ENCODE assay signal across 8 cellular contexts in genomic region chr6:26756067-26756805, GRCh38.
DNase-seq lines count a peak whose midpoint lies in the region; ATAC-seq and TF ChIP-seq lines count a peak whose summit lies in the region.
"Not testable (repeated sequence)": the region's sequence is repeated elsewhere in the genome, so short reads cannot be mapped to it uniquely, and the experiment has no call there.

No MANE protein-coding gene starts in this region.

- H3K79me2 ChIP-seq in HCT116 (ENCODE audit: insufficient read depth, low read length): not testable (repeated sequence)

- H3K27ac ChIP-seq in CD4-positive, alpha-beta T cell (ENCODE audit: low read depth, low read length); HCT116 (ENCODE audit: low read depth, low read length): not testable (repeated sequence)

- TF ChIP-seq POLR2A in HCT116 (IDR thresholded peaks at IDR 0.05; ENCODE audit: borderline replicate concordance, extremely low read depth, insufficient read depth, insufficient read length): not testable (repeated sequence)

- not testable (repeated sequence) for ATAC-seq in CD4-positive, alpha-beta T cell (ENCODE audit: poor library complexity)
- ATAC-seq in HCT116: peak; percentile 100

- TF ChIP-seq RAD21 in HCT116 (IDR thresholded peaks at IDR 0.05; ENCODE audit: low read depth): not testable (repeated sequence)

- DNase-seq in CD4-positive, alpha-beta T cell; activated T-cell treated with anti-CD3 and anti-CD28 coated beads, Interleukin-2, amount 50 U/mL, for 24 hours: not testable (repeated sequence)
- DNase-seq in HCT116 (ENCODE audit: low read depth, low spot score): peak; percentile 82
- DNase-seq in RPMI8226: peak; percentile 37
- DNase-seq in choroid plexus epithelial cell (ENCODE audit: low read depth): peak; percentile 48
- DNase-seq in fibroblast of villous mesenchyme (ENCODE audit: low read depth): peak; percentile 20
- peak; percentile 32 for DNase-seq in stimulated activated CD4-positive, alpha-beta T cell treated with anti-CD3 and anti-CD28 coated beads, Interleukin-15, amount 100 ng/mL, for 24 hours

- RAD21 ChIA-PET in HCT116 (lab: Charles Lee; ENCODE audit: low non-redundant PET in 1 of 2, low total read pairs in 2 of 2, uncharacterized antibody in 2 of 2, unreplicated experiment in 2 of 2): not testable (repeated sequence)

- H3K4me1 Mint-ChIP-seq in CD4-positive, alpha-beta T cell (ENCODE audit: low read depth): peaks cover 10% of the 10 kb centered on the region
- not testable (repeated sequence) for H3K4me1 Mint-ChIP-seq in activated T-cell treated with anti-CD3 and anti-CD28 coated beads, Interleukin-2, amount 50 U/mL, for 24 hours (ENCODE audit: low read depth)
- H3K4me1 Mint-ChIP-seq in nephron: peaks cover 10% of the 10 kb centered on the region

- not testable (repeated sequence) for H3K4me3 ChIP-seq in HCT116 (replicated peaks in 1 of 2; ENCODE audit: low read depth in 1 of 2, low read length in 2 of 2)
- peak overlapping the region; percentile 14 for H3K4me3 ChIP-seq in choroid plexus epithelial cell (ENCODE audit: low read depth, low read length)
- peak overlapping the region; percentile 14 for H3K4me3 ChIP-seq in fibroblast of villous mesenchyme (ENCODE audit: low read depth, low read length)

- CTCF ChIA-PET in CD4-positive, alpha-beta T cell (lab: Charles Lee): interaction anchor here (0.5 kb wide), 1 partner anchor 733 kb away, joined by 4 read pairs; no protein-coding TSS in a partner anchor
- CTCF ChIA-PET in HCT116 (lab: Charles Lee): not testable (repeated sequence)

- H2AFZ ChIP-seq in HCT116 (ENCODE audit: low read depth, low read length, poor library complexity, severe bottlenecking): not testable (repeated sequence)

- not testable (repeated sequence) for H3K9ac ChIP-seq in HCT116 (ENCODE audit: low read length)

- H4K20me1 ChIP-seq in HCT116 (ENCODE audit: insufficient read depth): not testable (repeated sequence)

- not testable (repeated sequence) for H3K9me3 ChIP-seq in CD4-positive, alpha-beta T cell (ENCODE audit: control insufficient read depth, low read length); HCT116 (ENCODE audit: control insufficient read depth in 1 of 2, insufficient read depth in 1 of 2, low read depth in 1 of 2, low read length in 2 of 2)

- H3K36me3 Mint-ChIP-seq in CD4-positive, alpha-beta T cell (ENCODE audit: low read depth): peaks cover 23% of the 10 kb centered on the region
- not testable (repeated sequence) for H3K36me3 Mint-ChIP-seq in activated T-cell treated with anti-CD3 and anti-CD28 coated beads, Interleukin-2, amount 50 U/mL, for 24 hours (ENCODE audit: low read depth); nephron (ENCODE audit: low read depth)

- H3K27me3 ChIP-seq in CD4-positive, alpha-beta T cell (ENCODE audit: control insufficient read depth, insufficient read depth, low read length): peaks cover 20% of the 10 kb centered on the region
- H3K27me3 ChIP-seq in HCT116 (ENCODE audit: insufficient read depth, low read length): not testable (repeated sequence)

- not testable (repeated sequence) for TF ChIP-seq CTCF in CD4-positive, alpha-beta T cell (IDR thresholded peaks at IDR 0.05); HCT116 (IDR thresholded peaks at IDR 0.05 in 2 of 3, conservative IDR thresholded peaks at IDR 0.05 in 1 of 3; ENCODE audit: borderline replicate concordance in 1 of 3, insufficient read depth in 1 of 3, low read depth in 2 of 3, low read length in 2 of 3); choroid plexus epithelial cell (conservative IDR thresholded peaks at IDR 0.05; ENCODE audit: low read depth, low read length); fibroblast of villous mesenchyme (IDR thresholded peaks at IDR 0.05; ENCODE audit: insufficient read depth, low read depth, low read length); nephron (IDR thresholded peaks at IDR 0.05; ENCODE audit: unreplicated experiment in 3 of 3)

- H3K4me1 ChIP-seq in HCT116 (ENCODE audit: control insufficient read depth in 1 of 2, insufficient read depth in 2 of 2, low read length in 2 of 2): not testable (repeated sequence)

- peak overlapping the region; percentile 46 for H3K4me3 Mint-ChIP-seq in CD4-positive, alpha-beta T cell
- H3K4me3 Mint-ChIP-seq in activated T-cell treated with anti-CD3 and anti-CD28 coated beads, Interleukin-2, amount 50 U/mL, for 24 hours: peak overlapping the region; percentile 53
- peak overlapping the region; percentile 46 to 64 (median 64) for H3K4me3 Mint-ChIP-seq in nephron

- H3K4me2 ChIP-seq in HCT116 (ENCODE audit: low read length): 0 out of 2 replicates have a peak overlapping the region, but pooled peaks have one; percentile 7

- peak overlapping the region; percentile 65 for H3K27ac Mint-ChIP-seq in CD4-positive, alpha-beta T cell
- H3K27ac Mint-ChIP-seq in activated T-cell treated with anti-CD3 and anti-CD28 coated beads, Interleukin-2, amount 50 U/mL, for 24 hours: peak overlapping the region; percentile 89
- H3K27ac Mint-ChIP-seq in nephron: not testable (repeated sequence)

- TSS peak; percentile 100 for BruUV-seq in HCT116 (replicated peaks; lab: Mats Ljungman, UMichigan)

- intact Hi-C loops in CD4-positive, alpha-beta T cell (cut with DNase I, micrococcal nuclease); HCT116 (cut with micrococcal nuclease): not testable (repeated sequence)

- H3K9me2 ChIP-seq in HCT116 (ENCODE audit: insufficient read depth): not testable (repeated sequence)

- POLR2A ChIA-PET in CD4-positive, alpha-beta T cell (lab: Charles Lee); HCT116 (lab: Charles Lee): not testable (repeated sequence)

- H3K9me3 Mint-ChIP-seq in CD4-positive, alpha-beta T cell: peaks cover 16% of the 10 kb centered on the region
- H3K9me3 Mint-ChIP-seq in activated T-cell treated with anti-CD3 and anti-CD28 coated beads, Interleukin-2, amount 50 U/mL, for 24 hours; nephron: not testable (repeated sequence)

- H3K27me3 Mint-ChIP-seq in CD4-positive, alpha-beta T cell: peaks cover 67% of the 10 kb centered on the region
- peaks cover 50% of the 10 kb centered on the region for H3K27me3 Mint-ChIP-seq in activated T-cell treated with anti-CD3 and anti-CD28 coated beads, Interleukin-2, amount 50 U/mL, for 24 hours
- peaks cover 55% of the 10 kb centered on the region for H3K27me3 Mint-ChIP-seq in nephron (ENCODE audit: low read depth)

- H3K36me3 ChIP-seq in HCT116 (ENCODE audit: control insufficient read depth in 1 of 2, insufficient read depth in 2 of 2, low read length in 2 of 2): not testable (repeated sequence)

TF ChIP-seq in HCT116, 20 proteins besides CTCF, POLR2A, EP300 and RAD21:
- peak; percentile 85; the same call in 1 of the 2 replicates for TF ChIP-seq CBX3 (IDR thresholded peaks at IDR 0.05; ENCODE audit: low read depth)
- TF ChIP-seq ATF3 (IDR thresholded peaks at IDR 0.05): peak; percentile 97
- TF ChIP-seq MAX (IDR thresholded peaks at IDR 0.05): peak; percentile 49; the same call in 1 of the 2 replicates
- TF ChIP-seq YY1 (IDR thresholded peaks at IDR 0.05; ENCODE audit: extremely low read depth, insufficient replicate concordance, low read depth, low read length): peak; percentile 11
